Comparison of ENCODE assay signal across 23 cellular contexts in genomic region chr3:188449421-188449820, GRCh38.
"Had no signal": no experiment of that assay in that cellular context is flagged by ENCODE, and none has a peak within 500 bp of the region (broad histone marks: within the 10 kb centered on the region; RNA-seq: fewer than 3 reads in every experiment).

No MANE protein-coding gene starts in this region.

- H3K9me3 ChIP-seq: neutrophil, sigmoid colon, testis, tibial nerve, upper lobe of right lung, vagina had no signal

- H3K9me3 Mint-ChIP-seq: stimulated activated effector memory CD8-positive, alpha-beta T cell treated with anti-CD3 and anti-CD28 coated beads, Interleukin-12 subunit alpha, Interleukin-12 subunit beta, amount 100 ng/mL, for 72 hours had no signal

- H3K4me2 ChIP-seq: hepatocyte had no signal

- H3K4me3 ChIP-seq: coronary artery, hepatocyte, lung, sigmoid colon, skin epidermis, testis, tibial nerve, upper lobe of right lung, vagina had no signal

- DNase-seq: effector CD4-positive, alpha-beta T cell; endodermal cell; erythroblast; foreskin melanocyte; head of caudate nucleus; left colon; left ventricle myocardium superior; mesenchymal stem cell; naive B cell; sigmoid colon; stimulated activated CD4-positive, alpha-beta T cell treated with anti-CD3 and anti-CD28 coated beads, Interleukin-4, amount 100 ng/mL, for 1 hour; stimulated activated CD8-positive, alpha-beta memory T cell treated with anti-CD3 and anti-CD28 coated beads, Interleukin-4, amount 100 ng/mL, for 48 hours; stimulated activated naive CD8-positive, alpha-beta T cell treated with anti-CD3 and anti-CD28 coated beads, Interleukin-15, amount 100 ng/mL, for 72 hours; testis; upper lobe of right lung had no signal

- H3K36me3 ChIP-seq: neutrophil, sigmoid colon, tibial nerve, upper lobe of right lung, vagina had no signal

- H3K4me1 ChIP-seq: testis, upper lobe of right lung, vagina had no signal

- H3K27ac Mint-ChIP-seq: endodermal cell; stimulated activated effector memory CD8-positive, alpha-beta T cell treated with anti-CD3 and anti-CD28 coated beads, Interleukin-12 subunit alpha, Interleukin-12 subunit beta, amount 100 ng/mL, for 72 hours; stimulated activated naive CD8-positive, alpha-beta T cell treated with anti-CD3 and anti-CD28 coated beads, Interleukin-15, amount 100 ng/mL, for 72 hours had no signal

- H3K27me3 Mint-ChIP-seq: naive B cell; stimulated activated naive CD8-positive, alpha-beta T cell treated with anti-CD3 and anti-CD28 coated beads, Interleukin-15, amount 100 ng/mL, for 72 hours had no signal

- H3K36me3 Mint-ChIP-seq: naive B cell; stimulated activated effector memory CD8-positive, alpha-beta T cell treated with anti-CD3 and anti-CD28 coated beads, Interleukin-12 subunit alpha, Interleukin-12 subunit beta, amount 100 ng/mL, for 72 hours had no signal

- H3K27ac ChIP-seq: coronary artery, hepatocyte, neutrophil, sigmoid colon, skin epidermis, testis, tibial nerve, upper lobe of right lung, vagina had no signal

- ATAC-seq: left colon; left ventricle myocardium superior; stimulated activated effector memory CD8-positive, alpha-beta T cell treated with anti-CD3 and anti-CD28 coated beads, Interleukin-12 subunit alpha, Interleukin-12 subunit beta, amount 100 ng/mL, for 72 hours; stimulated activated naive CD8-positive, alpha-beta T cell treated with anti-CD3 and anti-CD28 coated beads, Interleukin-15, amount 100 ng/mL, for 72 hours; upper lobe of right lung had no signal

- H3K4me3 Mint-ChIP-seq: endodermal cell; stimulated activated effector memory CD8-positive, alpha-beta T cell treated with anti-CD3 and anti-CD28 coated beads, Interleukin-12 subunit alpha, Interleukin-12 subunit beta, amount 100 ng/mL, for 72 hours; stimulated activated naive CD8-positive, alpha-beta T cell treated with anti-CD3 and anti-CD28 coated beads, Interleukin-15, amount 100 ng/mL, for 72 hours had no signal

- H3K27me3 ChIP-seq: hepatocyte, neutrophil, sigmoid colon, testis, tibial nerve, upper lobe of right lung, vagina had no signal

- H2AFZ ChIP-seq: hepatocyte had no signal
